Comparison of ENCODE assay signal across 1 cellular context in the genomic region with DNA sequence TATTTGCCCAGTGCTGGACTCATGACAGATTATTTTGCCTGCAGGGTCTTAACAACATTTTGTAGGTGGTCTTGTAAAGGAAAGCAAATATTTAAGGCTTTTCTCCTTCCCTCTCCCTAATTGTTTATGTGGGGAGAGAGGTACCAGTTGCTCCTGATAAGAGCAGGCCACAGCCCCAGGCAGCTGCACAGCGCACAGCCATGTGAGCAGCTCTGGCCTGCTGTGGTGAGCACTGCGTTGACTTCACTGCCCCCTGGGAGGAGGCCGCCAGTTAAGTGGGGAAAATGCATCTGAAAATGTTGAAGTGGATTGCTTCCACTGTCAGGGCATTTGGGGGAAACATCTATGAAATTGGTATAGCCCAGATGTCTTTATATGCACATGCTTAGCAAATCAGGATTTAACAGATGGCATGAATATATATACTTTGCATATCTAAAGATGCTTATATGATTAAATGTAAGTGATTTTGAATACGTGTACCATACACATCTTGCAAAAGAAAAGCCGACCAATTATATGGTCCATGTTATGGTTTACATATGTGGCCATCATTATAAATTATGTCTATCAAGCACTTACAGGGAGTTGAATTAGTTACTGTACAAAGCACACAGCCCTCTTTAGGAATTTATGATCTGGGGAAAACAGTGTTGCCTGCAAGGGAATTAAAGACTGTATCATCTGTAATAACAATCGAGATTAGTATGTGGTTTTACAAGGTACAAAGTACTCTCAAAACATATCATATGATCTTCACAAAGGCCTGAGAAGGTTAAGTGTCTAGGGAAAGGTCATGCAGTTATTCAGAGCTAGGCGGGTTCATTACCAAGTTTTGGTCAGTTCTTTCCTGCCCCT.
TF ChIP-seq lines count a peak whose summit lies in the region.

No MANE protein-coding gene starts in this region.

TF ChIP-seq in GM12878, 131 proteins besides CTCF, POLR2A, EP300 and RAD21 (continued from another document):
- TF ChIP-seq, protein P1, sequence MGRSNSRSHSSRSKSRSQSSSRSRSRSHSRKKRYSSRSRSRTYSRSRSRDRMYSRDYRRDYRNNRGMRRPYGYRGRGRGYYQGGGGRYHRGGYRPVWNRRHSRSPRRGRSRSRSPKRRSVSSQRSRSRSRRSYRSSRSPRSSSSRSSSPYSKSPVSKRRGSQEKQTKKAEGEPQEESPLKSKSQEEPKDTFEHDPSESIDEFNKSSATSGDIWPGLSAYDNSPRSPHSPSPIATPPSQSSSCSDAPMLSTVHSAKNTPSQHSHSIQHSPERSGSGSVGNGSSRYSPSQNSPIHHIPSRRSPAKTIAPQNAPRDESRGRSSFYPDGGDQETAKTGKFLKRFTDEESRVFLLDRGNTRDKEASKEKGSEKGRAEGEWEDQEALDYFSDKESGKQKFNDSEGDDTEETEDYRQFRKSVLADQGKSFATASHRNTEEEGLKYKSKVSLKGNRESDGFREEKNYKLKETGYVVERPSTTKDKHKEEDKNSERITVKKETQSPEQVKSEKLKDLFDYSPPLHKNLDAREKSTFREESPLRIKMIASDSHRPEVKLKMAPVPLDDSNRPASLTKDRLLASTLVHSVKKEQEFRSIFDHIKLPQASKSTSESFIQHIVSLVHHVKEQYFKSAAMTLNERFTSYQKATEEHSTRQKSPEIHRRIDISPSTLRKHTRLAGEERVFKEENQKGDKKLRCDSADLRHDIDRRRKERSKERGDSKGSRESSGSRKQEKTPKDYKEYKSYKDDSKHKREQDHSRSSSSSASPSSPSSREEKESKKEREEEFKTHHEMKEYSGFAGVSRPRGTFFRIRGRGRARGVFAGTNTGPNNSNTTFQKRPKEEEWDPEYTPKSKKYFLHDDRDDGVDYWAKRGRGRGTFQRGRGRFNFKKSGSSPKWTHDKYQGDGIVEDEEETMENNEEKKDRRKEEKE (IDR thresholded peaks at IDR 0.05), result no peak
- no peak for TF ChIP-seq CBX3 (IDR thresholded peaks at IDR 0.05; ENCODE audit: borderline replicate concordance, low read depth)
- TF ChIP-seq TCF3 (IDR thresholded peaks at IDR 0.05; ENCODE audit: borderline replicate concordance, insufficient read depth, low read depth, low read length), result no peak
- TF ChIP-seq REST (IDR thresholded peaks at IDR 0.05; ENCODE audit: low read depth, low read length), result no peak
- TF ChIP-seq, protein P2, sequence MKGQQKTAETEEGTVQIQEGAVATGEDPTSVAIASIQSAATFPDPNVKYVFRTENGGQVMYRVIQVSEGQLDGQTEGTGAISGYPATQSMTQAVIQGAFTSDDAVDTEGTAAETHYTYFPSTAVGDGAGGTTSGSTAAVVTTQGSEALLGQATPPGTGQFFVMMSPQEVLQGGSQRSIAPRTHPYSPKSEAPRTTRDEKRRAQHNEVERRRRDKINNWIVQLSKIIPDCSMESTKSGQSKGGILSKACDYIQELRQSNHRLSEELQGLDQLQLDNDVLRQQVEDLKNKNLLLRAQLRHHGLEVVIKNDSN (IDR thresholded peaks at IDR 0.05; ENCODE audit: borderline replicate concordance, extremely low read length, insufficient read depth, low read depth, low read length), result no peak
- TF ChIP-seq, protein P3, sequence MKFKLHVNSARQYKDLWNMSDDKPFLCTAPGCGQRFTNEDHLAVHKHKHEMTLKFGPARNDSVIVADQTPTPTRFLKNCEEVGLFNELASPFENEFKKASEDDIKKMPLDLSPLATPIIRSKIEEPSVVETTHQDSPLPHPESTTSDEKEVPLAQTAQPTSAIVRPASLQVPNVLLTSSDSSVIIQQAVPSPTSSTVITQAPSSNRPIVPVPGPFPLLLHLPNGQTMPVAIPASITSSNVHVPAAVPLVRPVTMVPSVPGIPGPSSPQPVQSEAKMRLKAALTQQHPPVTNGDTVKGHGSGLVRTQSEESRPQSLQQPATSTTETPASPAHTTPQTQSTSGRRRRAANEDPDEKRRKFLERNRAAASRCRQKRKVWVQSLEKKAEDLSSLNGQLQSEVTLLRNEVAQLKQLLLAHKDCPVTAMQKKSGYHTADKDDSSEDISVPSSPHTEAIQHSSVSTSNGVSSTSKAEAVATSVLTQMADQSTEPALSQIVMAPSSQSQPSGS (IDR thresholded peaks at IDR 0.05; ENCODE audit: low read length), result no peak
- no peak for TF ChIP-seq HDAC6 (IDR thresholded peaks at IDR 0.05; ENCODE audit: unreplicated experiment)
- no peak for TF ChIP-seq CHD4 (IDR thresholded peaks at IDR 0.05)
- TF ChIP-seq, protein P4, sequence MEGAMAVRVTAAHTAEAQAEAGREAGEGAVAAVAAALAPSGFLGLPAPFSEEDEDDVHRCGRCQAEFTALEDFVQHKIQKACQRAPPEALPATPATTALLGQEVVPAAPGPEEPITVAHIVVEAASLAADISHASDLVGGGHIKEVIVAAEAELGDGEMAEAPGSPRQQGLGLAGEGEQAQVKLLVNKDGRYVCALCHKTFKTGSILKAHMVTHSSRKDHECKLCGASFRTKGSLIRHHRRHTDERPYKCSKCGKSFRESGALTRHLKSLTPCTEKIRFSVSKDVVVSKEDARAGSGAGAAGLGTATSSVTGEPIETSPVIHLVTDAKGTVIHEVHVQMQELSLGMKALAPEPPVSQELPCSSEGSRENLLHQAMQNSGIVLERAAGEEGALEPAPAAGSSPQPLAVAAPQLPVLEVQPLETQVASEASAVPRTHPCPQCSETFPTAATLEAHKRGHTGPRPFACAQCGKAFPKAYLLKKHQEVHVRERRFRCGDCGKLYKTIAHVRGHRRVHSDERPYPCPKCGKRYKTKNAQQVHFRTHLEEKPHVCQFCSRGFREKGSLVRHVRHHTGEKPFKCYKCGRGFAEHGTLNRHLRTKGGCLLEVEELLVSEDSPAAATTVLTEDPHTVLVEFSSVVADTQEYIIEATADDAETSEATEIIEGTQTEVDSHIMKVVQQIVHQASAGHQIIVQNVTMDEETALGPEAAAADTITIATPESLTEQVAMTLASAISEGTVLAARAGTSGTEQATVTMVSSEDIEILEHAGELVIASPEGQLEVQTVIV (IDR thresholded peaks at IDR 0.05; ENCODE audit: borderline replicate concordance, partially characterized antibody), result no peak
- no peak for TF ChIP-seq FOXK2 (IDR thresholded peaks at IDR 0.05)
- no peak for TF ChIP-seq IKZF1 (conservative IDR thresholded peaks at IDR 0.05)
- no peak for TF ChIP-seq ZNF384 (IDR thresholded peaks at IDR 0.05; ENCODE audit: borderline replicate concordance, low read depth, low read length)
- TF ChIP-seq, protein P5, sequence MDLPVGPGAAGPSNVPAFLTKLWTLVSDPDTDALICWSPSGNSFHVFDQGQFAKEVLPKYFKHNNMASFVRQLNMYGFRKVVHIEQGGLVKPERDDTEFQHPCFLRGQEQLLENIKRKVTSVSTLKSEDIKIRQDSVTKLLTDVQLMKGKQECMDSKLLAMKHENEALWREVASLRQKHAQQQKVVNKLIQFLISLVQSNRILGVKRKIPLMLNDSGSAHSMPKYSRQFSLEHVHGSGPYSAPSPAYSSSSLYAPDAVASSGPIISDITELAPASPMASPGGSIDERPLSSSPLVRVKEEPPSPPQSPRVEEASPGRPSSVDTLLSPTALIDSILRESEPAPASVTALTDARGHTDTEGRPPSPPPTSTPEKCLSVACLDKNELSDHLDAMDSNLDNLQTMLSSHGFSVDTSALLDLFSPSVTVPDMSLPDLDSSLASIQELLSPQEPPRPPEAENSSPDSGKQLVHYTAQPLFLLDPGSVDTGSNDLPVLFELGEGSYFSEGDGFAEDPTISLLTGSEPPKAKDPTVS (IDR thresholded peaks at IDR 0.05; ENCODE audit: low read depth, low read length), result no peak
- TF ChIP-seq MYC (IDR thresholded peaks at IDR 0.05; ENCODE audit: insufficient read depth, insufficient read length, insufficient replicate concordance, low read length, severe bottlenecking), result no peak
